9 cellular contexts compared by ENCODE assay signal in the genomic region with DNA sequence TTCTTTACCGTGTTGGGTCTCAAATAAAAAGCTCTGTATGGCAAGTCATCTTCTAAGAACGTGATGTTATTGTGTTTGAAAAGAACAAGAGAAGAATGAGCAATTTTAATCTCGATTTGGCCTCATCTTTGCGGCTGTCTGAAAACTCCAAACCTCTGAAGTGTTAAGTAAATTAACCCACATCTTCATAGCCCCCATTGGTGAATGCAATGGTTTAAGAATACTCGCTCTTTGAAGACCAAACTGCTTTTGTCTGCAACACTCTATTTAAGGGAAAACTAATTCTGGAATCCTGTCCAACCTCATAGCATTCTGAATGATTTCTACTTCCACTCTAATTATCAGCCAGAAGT. TPM values are rescaled to one million over a fixed set of nuclear protein-coding genes. Genes with fewer than 3 reads are reported as not detected.
DNase-seq lines count a peak whose midpoint lies in the region; ATAC-seq and TF ChIP-seq lines count a peak whose summit lies in the region.
"Had no signal": no experiment of that assay in that cellular context is flagged by ENCODE, and none has a peak within 500 bp of the region (broad histone marks: within the 10 kb centered on the region; RNA-seq: fewer than 3 reads in every experiment).

No MANE protein-coding gene starts in this region.

- H3K9me2 ChIP-seq in MM.1S (replicated peaks; ENCODE audit: insufficient read depth, low read length): no peaks in the 10 kb centered on the region

- no peaks in the 10 kb centered on the region for H3F3A ChIP-seq in MM.1S (ENCODE audit: insufficient read depth, low read length)

- H3K36me3 ChIP-seq in MM.1S (replicated peaks; ENCODE audit: insufficient read depth, low read length): no peaks in the 10 kb centered on the region
- no peaks in the 10 kb centered on the region for H3K36me3 ChIP-seq in skeletal muscle tissue (ENCODE audit: control insufficient read depth in 3 of 3, insufficient read depth in 3 of 3, low read length in 3 of 3)

- H3K9ac ChIP-seq in MM.1S (ENCODE audit: low read length) (peak overlapping the region; percentile 46; the same call in 1 of the 2 replicates), skeletal muscle tissue (ENCODE audit: low read depth in 1 of 3, low read length in 3 of 3) (peak overlapping the region; percentile 48 to 70 (median 58))

- H3K4me2 ChIP-seq in MM.1S (ENCODE audit: low read depth, low read length): peak overlapping the region; percentile 77; the same call in 1 of the 2 replicates

- H3K4me1 ChIP-seq in MM.1S (ENCODE audit: low read length): peaks cover 12% of the 10 kb centered on the region
- peaks cover 0 to 9% (median 0%) of the 10 kb centered on the region in 3 donors for H3K4me1 ChIP-seq in skeletal muscle tissue (ENCODE audit: control insufficient read depth in 3 of 3, insufficient read depth in 3 of 3, low read length in 3 of 3)

- H3K27me3 ChIP-seq in MM.1S (replicated peaks; ENCODE audit: insufficient read depth, low read length): no peaks in the 10 kb centered on the region
- H3K27me3 ChIP-seq in skeletal muscle tissue (ENCODE audit: control insufficient read depth in 3 of 3, insufficient read depth in 3 of 3, low read length in 3 of 3): no peaks in the 10 kb centered on the region

- H3K9me3 ChIP-seq in MM.1S (replicated peaks; ENCODE audit: insufficient read depth, low read length) (no peaks in the 10 kb centered on the region), skeletal muscle tissue (ENCODE audit: control insufficient read depth in 3 of 3, low read length in 3 of 3) (peaks cover 0 to 3% (median 0%) of the 10 kb centered on the region in 3 donors)

- TF ChIP-seq CTCF in MM.1S (IDR thresholded peaks at IDR 0.05; ENCODE audit: low read length): no peak
- no peak for TF ChIP-seq CTCF in epithelial cell of esophagus (IDR thresholded peaks at IDR 0.05; ENCODE audit: insufficient read depth, low read depth, low read length, missing control alignments)

- H3K27ac ChIP-seq in MM.1S (ENCODE audit: low read length): no peak overlapping the region
- peak overlapping the region; percentile 51 for H3K27ac ChIP-seq in skeletal muscle tissue (ENCODE audit: low read depth, low read length)

- DNase-seq in MM.1S (no peak), epithelial cell of esophagus (ENCODE audit: low read depth) (no peak), NCI-H1417 treated with DMSO at 0.1 percent for 48 hours (lab: John Stamatoyannopoulos, UW) (no peak), OCI-M1 (lab: John Stamatoyannopoulos, UW) (no peak)

- no peaks in the 10 kb centered on the region for H3K79me2 ChIP-seq in MM.1S (ENCODE audit: low read length)

- H4K20me1 ChIP-seq in MM.1S (ENCODE audit: insufficient read depth, low read length): no peaks in the 10 kb centered on the region

- ATAC-seq in GM21381 (IDR thresholded peaks at IDR 0.05; ENCODE audit: unreplicated experiment) (peak; percentile 12), GM19397 (IDR thresholded peaks at IDR 0.05; ENCODE audit: unreplicated experiment) (no peak), HG03442 (IDR thresholded peaks at IDR 0.05; ENCODE audit: unreplicated experiment) (no peak)

- H3K4me3 ChIP-seq in MM.1S (ENCODE audit: low read length) (peak overlapping the region; percentile 69; the same call in 1 of the 2 replicates), epithelial cell of esophagus (ENCODE audit: low read length) (peak overlapping the region; percentile 51), skeletal muscle tissue (ENCODE audit: low read length in 3 of 3) (peak overlapping the region; percentile 64 to 77 (median 65))

- peak overlapping the region; percentile 93 for H2AFZ ChIP-seq in MM.1S (ENCODE audit: low read length)

RNA-seq across cellular contexts. Expression of gene SCEL, which starts 56.9 kb away (rescaled TPM):
- not detected for total RNA-seq in skeletal muscle tissue
- total RNA-seq: LHCN-M2 had no signal
